Comparison of ENCODE assay signal across 20 cellular contexts in the genomic region with DNA sequence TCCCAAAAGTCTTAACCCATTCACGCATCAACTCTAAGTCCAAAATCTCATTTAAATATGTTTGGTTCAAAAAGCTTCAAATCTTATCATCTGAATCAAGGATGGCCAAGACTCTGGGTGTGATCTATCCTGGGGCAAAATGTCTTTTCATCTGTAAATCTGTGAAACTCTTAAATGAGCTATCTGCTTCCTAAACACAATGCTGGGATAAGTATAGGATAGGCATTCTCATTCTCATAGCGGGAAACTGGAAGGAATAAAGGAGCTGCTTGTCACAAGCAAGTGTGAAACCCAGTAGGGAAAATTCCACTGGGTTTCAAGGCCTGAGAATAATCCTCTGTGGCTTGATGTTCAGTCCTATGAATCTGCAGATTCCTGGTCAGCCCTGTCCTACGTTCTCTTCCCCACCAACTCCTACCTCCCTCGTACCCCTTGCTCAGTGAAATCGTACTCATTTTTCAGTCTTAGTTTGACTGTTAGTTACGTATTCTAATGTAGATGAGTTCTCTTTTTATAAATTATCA.
"Had no signal": no experiment of that assay in that cellular context is flagged by ENCODE, and none has a peak within 500 bp of the region (broad histone marks: within the 10 kb centered on the region; RNA-seq: fewer than 3 reads in every experiment).

No MANE protein-coding gene starts in this region.

- DNase-seq: cortex of kidney; effector memory CD8-positive, alpha-beta T cell; hypothalamus; immature natural killer cell; islet precursor cell; left ventricle myocardium superior; lower lobe of right lung; natural killer cell; posterior cingulate gyrus; psoas muscle; right cardiac atrium; sigmoid colon; stimulated activated CD4-positive, alpha-beta T cell treated with anti-CD3 and anti-CD28 coated beads, Interleukin-2, amount 100 ng/mL, for 24 hours; stimulated activated CD4-positive, alpha-beta T cell treated with anti-CD3 and anti-CD28 coated beads, Interleukin-4, amount 100 ng/mL, for 24 hours; stimulated activated naive CD4-positive, alpha-beta T cell treated with Interleukin-2 at 50 U/mL for 16 hours; stomach; thyroid gland; trophoblast cell had no signal

- H3K4me1 Mint-ChIP-seq: immature natural killer cell; natural killer cell; stimulated activated effector memory CD8-positive, alpha-beta T cell treated with anti-CD3 and anti-CD28 coated beads, Interleukin-12 subunit alpha, Interleukin-12 subunit beta, amount 100 ng/mL, for 72 hours had no signal

- H3K4me3 Mint-ChIP-seq: effector memory CD8-positive, alpha-beta T cell; immature natural killer cell; natural killer cell; stimulated activated effector memory CD8-positive, alpha-beta T cell treated with anti-CD3 and anti-CD28 coated beads, Interleukin-12 subunit alpha, Interleukin-12 subunit beta, amount 100 ng/mL, for 72 hours had no signal

- H3K4me3 ChIP-seq: lower lobe of right lung, psoas muscle, sigmoid colon, stomach, thyroid gland, vagina had no signal

- ATAC-seq: effector memory CD8-positive, alpha-beta T cell; left ventricle myocardium superior; lower lobe of right lung; natural killer cell; psoas muscle; right cardiac atrium; stimulated activated effector memory CD8-positive, alpha-beta T cell treated with anti-CD3 and anti-CD28 coated beads, Interleukin-12 subunit alpha, Interleukin-12 subunit beta, amount 100 ng/mL, for 72 hours had no signal

- H3K36me3 ChIP-seq: lower lobe of right lung, sigmoid colon, stomach, thyroid gland, vagina had no signal

- H3K27me3 ChIP-seq: sigmoid colon, stomach, thyroid gland, vagina had no signal

- H3K27ac ChIP-seq: lower lobe of right lung, psoas muscle, sigmoid colon, stomach, thyroid gland, vagina had no signal

- H3K9me3 ChIP-seq: lower lobe of right lung, psoas muscle, sigmoid colon, stomach, thyroid gland, vagina had no signal

- H3K36me3 Mint-ChIP-seq: immature natural killer cell; stimulated activated effector memory CD8-positive, alpha-beta T cell treated with anti-CD3 and anti-CD28 coated beads, Interleukin-12 subunit alpha, Interleukin-12 subunit beta, amount 100 ng/mL, for 72 hours had no signal

- H3K27ac Mint-ChIP-seq: effector memory CD8-positive, alpha-beta T cell; immature natural killer cell; natural killer cell; stimulated activated effector memory CD8-positive, alpha-beta T cell treated with anti-CD3 and anti-CD28 coated beads, Interleukin-12 subunit alpha, Interleukin-12 subunit beta, amount 100 ng/mL, for 72 hours had no signal

- H3K4me1 ChIP-seq: lower lobe of right lung, psoas muscle, sigmoid colon, stomach, vagina had no signal

- H3K27me3 Mint-ChIP-seq: effector memory CD8-positive, alpha-beta T cell had no signal
